1 cellular context compared by ENCODE assay signal in genomic region chr5:42807722-42808447, GRCh38.
A peak's percentile ranks its signal among the peaks of the same experiment; 100 is the strongest.
TF ChIP-seq lines count a peak whose summit lies in the region.

No MANE protein-coding gene starts in this region.

TF ChIP-seq in HepG2, 621 proteins besides CTCF, POLR2A, EP300 and RAD21 (continued from another document):
- TF ChIP-seq, protein P1, sequence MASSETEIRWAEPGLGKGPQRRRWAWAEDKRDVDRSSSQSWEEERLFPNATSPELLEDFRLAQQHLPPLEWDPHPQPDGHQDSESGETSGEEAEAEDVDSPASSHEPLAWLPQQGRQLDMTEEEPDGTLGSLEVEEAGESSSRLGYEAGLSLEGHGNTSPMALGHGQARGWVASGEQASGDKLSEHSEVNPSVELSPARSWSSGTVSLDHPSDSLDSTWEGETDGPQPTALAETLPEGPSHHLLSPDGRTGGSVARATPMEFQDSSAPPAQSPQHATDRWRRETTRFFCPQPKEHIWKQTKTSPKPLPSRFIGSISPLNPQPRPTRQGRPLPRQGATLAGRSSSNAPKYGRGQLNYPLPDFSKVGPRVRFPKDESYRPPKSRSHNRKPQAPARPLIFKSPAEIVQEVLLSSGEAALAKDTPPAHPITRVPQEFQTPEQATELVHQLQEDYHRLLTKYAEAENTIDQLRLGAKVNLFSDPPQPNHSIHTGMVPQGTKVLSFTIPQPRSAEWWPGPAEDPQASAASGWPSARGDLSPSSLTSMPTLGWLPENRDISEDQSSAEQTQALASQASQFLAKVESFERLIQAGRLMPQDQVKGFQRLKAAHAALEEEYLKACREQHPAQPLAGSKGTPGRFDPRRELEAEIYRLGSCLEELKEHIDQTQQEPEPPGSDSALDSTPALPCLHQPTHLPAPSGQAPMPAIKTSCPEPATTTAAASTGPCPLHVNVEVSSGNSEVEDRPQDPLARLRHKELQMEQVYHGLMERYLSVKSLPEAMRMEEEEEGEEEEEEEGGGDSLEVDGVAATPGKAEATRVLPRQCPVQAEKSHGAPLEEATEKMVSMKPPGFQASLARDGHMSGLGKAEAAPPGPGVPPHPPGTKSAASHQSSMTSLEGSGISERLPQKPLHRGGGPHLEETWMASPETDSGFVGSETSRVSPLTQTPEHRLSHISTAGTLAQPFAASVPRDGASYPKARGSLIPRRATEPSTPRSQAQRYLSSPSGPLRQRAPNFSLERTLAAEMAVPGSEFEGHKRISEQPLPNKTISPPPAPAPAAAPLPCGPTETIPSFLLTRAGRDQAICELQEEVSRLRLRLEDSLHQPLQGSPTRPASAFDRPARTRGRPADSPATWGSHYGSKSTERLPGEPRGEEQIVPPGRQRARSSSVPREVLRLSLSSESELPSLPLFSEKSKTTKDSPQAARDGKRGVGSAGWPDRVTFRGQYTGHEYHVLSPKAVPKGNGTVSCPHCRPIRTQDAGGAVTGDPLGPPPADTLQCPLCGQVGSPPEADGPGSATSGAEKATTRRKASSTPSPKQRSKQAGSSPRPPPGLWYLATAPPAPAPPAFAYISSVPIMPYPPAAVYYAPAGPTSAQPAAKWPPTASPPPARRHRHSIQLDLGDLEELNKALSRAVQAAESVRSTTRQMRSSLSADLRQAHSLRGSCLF (CRISPR knock-in tag; IDR thresholded peaks at IDR 0.05; ENCODE audit: borderline replicate concordance): no peak
- TF ChIP-seq MYC (CRISPR knock-in tag; IDR thresholded peaks at IDR 0.05; ENCODE audit: borderline replicate concordance) (no peak), FOXA1 (IDR thresholded peaks at IDR 0.05) (no peak), FOXA1 (CRISPR knock-in tag; IDR thresholded peaks at IDR 0.05) (0 out of 2 replicates have a peak, but pooled peaks have one; percentile 20), NR2F2 (IDR thresholded peaks at IDR 0.05; ENCODE audit: borderline replicate concordance, low read depth) (peak; percentile 35; the same call in 1 of the 2 replicates), ZNF549 (CRISPR knock-in tag; IDR thresholded peaks at IDR 0.05) (no peak), KLF6 (CRISPR knock-in tag; IDR thresholded peaks at IDR 0.05) (no peak), ZFP62 (CRISPR knock-in tag; IDR thresholded peaks at IDR 0.05) (no peak), ZSCAN21 (CRISPR knock-in tag; IDR thresholded peaks at IDR 0.05; ENCODE audit: borderline replicate concordance) (no peak), BCL3 (CRISPR knock-in tag; IDR thresholded peaks at IDR 0.05) (no peak), ZNF580 (CRISPR knock-in tag; IDR thresholded peaks at IDR 0.05; ENCODE audit: borderline replicate concordance, low read depth) (no peak), FOXO4 (CRISPR knock-in tag; conservative IDR thresholded peaks at IDR 0.05) (no peak), HMG20A (CRISPR knock-in tag; IDR thresholded peaks at IDR 0.05; ENCODE audit: borderline replicate concordance) (0 out of 2 replicates have a peak, but pooled peaks have one; percentile 26), ZNF891 (CRISPR knock-in tag; IDR thresholded peaks at IDR 0.05) (no peak), ATF1 (CRISPR knock-in tag; IDR thresholded peaks at IDR 0.05) (no peak), NCOA5 (CRISPR knock-in tag; IDR thresholded peaks at IDR 0.05) (no peak), DZIP1 (CRISPR knock-in tag; IDR thresholded peaks at IDR 0.05) (no peak), SRY (CRISPR knock-in tag; IDR thresholded peaks at IDR 0.05) (no peak), ZNF24 (IDR thresholded peaks at IDR 0.05) (no peak), RBFOX2 (IDR thresholded peaks at IDR 0.05; ENCODE audit: low read depth, low read length) (peak; percentile 80), ZNF652 (CRISPR knock-in tag; IDR thresholded peaks at IDR 0.05; ENCODE audit: borderline replicate concordance, low read depth) (no peak), MBD4 (IDR thresholded peaks at IDR 0.05; ENCODE audit: borderline replicate concordance, low read length) (no peak; the same call in 1 of the 2 replicates), ZNF589 (CRISPR knock-in tag; conservative IDR thresholded peaks at IDR 0.05) (no peak), IKZF4 (CRISPR knock-in tag; IDR thresholded peaks at IDR 0.05; ENCODE audit: borderline replicate concordance, low read depth, not compliant biosample characterization) (no peak), ZNF460 (CRISPR knock-in tag; IDR thresholded peaks at IDR 0.05; ENCODE audit: borderline replicate concordance) (no peak), ZNF574 (CRISPR knock-in tag; IDR thresholded peaks at IDR 0.05) (no peak)
- TF ChIP-seq, protein P2, sequence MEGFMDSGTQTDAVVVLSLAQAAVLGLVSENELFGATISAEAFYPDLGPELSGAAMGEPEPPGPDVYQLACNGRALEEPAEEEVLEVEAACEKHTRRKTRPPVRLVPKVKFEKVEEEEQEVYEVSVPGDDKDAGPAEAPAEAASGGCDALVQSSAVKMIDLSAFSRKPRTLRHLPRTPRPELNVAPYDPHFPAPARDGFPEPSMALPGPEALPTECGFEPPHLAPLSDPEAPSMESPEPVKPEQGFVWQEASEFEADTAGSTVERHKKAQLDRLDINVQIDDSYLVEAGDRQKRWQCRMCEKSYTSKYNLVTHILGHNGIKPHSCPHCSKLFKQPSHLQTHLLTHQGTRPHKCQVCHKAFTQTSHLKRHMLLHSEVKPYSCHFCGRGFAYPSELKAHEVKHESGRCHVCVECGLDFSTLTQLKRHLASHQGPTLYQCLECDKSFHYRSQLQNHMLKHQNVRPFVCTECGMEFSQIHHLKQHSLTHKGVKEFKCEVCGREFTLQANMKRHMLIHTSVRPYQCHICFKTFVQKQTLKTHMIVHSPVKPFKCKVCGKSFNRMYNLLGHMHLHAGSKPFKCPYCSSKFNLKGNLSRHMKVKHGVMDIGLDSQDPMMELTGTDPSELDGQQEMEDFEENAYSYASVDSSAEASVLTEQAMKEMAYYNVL (CRISPR knock-in tag; IDR thresholded peaks at IDR 0.05; ENCODE audit: borderline replicate concordance): no peak
- TF ChIP-seq, protein P3, sequence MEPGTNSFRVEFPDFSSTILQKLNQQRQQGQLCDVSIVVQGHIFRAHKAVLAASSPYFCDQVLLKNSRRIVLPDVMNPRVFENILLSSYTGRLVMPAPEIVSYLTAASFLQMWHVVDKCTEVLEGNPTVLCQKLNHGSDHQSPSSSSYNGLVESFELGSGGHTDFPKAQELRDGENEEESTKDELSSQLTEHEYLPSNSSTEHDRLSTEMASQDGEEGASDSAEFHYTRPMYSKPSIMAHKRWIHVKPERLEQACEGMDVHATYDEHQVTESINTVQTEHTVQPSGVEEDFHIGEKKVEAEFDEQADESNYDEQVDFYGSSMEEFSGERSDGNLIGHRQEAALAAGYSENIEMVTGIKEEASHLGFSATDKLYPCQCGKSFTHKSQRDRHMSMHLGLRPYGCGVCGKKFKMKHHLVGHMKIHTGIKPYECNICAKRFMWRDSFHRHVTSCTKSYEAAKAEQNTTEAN (CRISPR knock-in tag; conservative IDR thresholded peaks at IDR 0.05): no peak
